Comparison of ENCODE assay signal across 7 cellular contexts in genomic region chrX:40158036-40158706, GRCh38.
DNase-seq lines count a peak whose midpoint lies in the region; TF ChIP-seq lines count a peak whose summit lies in the region.

No MANE protein-coding gene starts in this region.

- in situ Hi-C loops in astrocyte of the cerebellum (cut with HindIII; ENCODE audit: low sequenced_read_pairs) = no loop called here
- in situ Hi-C loops in G401 (cut with HindIII; ENCODE audit: low sequenced_read_pairs) = no loop called here

- WGBS in HUES64 = under 1% methylated on average over 68 of the region's 68 CpGs

- peak overlapping the region; percentile 80 for H3K9ac ChIP-seq in HUES64 (ENCODE audit: low read depth, low read length)
- H3K9ac ChIP-seq in iPS-20b (ENCODE audit: low read depth, low read length) = peak overlapping the region; percentile 84

- no peaks in the 10 kb centered on the region for H3K9me3 ChIP-seq in HUES64 (ENCODE audit: insufficient read depth, low read depth, low read length)
- no peaks in the 10 kb centered on the region for H3K9me3 ChIP-seq in iPS-20b (ENCODE audit: insufficient read depth, low read depth, low read length)

- peak; percentile 48 for DNase-seq in ELR (ENCODE audit: low read depth)
- no peak for DNase-seq in astrocyte of the cerebellum (ENCODE audit: low read depth)
- no peak for DNase-seq in G401 (ENCODE audit: low spot score)
- DNase-seq in T-helper 9 cell = no peak

- no peaks in the 10 kb centered on the region for H3K36me3 ChIP-seq in HUES64 (ENCODE audit: insufficient read depth, low read length)
- H3K36me3 ChIP-seq in iPS-20b (ENCODE audit: insufficient read depth, low read depth, low read length) = no peaks in the 10 kb centered on the region

- peaks cover 24% of the 10 kb centered on the region for H3K27me3 ChIP-seq in HUES64 (ENCODE audit: insufficient read depth, low read length)
- H3K27me3 ChIP-seq in iPS-20b (ENCODE audit: insufficient read depth, low read length) = peaks cover 4% of the 10 kb centered on the region

- H3K4me3 ChIP-seq in HUES64 (ENCODE audit: low read length) = peak overlapping the region; percentile 55
- peak overlapping the region; percentile 36 for H3K4me3 ChIP-seq in astrocyte of the cerebellum (ENCODE audit: low read depth, low read length)
- H3K4me3 ChIP-seq in iPS-20b (ENCODE audit: low read length) = peak overlapping the region; percentile 70
- H3K4me3 ChIP-seq in skin epidermis = peak overlapping the region; percentile 23 to 42 (median 28)

- H3K27ac ChIP-seq in HUES64 (ENCODE audit: low read depth, low read length) (peak overlapping the region; percentile 98), iPS-20b (ENCODE audit: low read length) (peak overlapping the region; percentile 39), skin epidermis (peak overlapping the region in 12 of 21 experiments; percentile 16 to 77 (median 54))

- no peak for TF ChIP-seq CTCF in astrocyte of the cerebellum (IDR thresholded peaks at IDR 0.05; ENCODE audit: low read depth, low read length, missing control alignments)

- H3K4me1 ChIP-seq in HUES64 (ENCODE audit: insufficient read depth, low read length) (0 out of 2 replicates have a peak, but pooled peaks cover 5% of the 10 kb centered on the region), iPS-20b (ENCODE audit: insufficient read depth, low read length) (no peaks in the 10 kb centered on the region; the same call in 1 of the 2 replicates)

Comparison
In these comparisons a context has a peak if more than half of its experiments do, and no peak if none do; other contexts are left out.
1. H3K27ac ChIP-seq: peak in every context shown above with its lines; median percentile 98 in HUES64; 54 in skin epidermis; 39 in iPS-20b.